8 cellular contexts compared by ENCODE assay signal in the genomic region with DNA sequence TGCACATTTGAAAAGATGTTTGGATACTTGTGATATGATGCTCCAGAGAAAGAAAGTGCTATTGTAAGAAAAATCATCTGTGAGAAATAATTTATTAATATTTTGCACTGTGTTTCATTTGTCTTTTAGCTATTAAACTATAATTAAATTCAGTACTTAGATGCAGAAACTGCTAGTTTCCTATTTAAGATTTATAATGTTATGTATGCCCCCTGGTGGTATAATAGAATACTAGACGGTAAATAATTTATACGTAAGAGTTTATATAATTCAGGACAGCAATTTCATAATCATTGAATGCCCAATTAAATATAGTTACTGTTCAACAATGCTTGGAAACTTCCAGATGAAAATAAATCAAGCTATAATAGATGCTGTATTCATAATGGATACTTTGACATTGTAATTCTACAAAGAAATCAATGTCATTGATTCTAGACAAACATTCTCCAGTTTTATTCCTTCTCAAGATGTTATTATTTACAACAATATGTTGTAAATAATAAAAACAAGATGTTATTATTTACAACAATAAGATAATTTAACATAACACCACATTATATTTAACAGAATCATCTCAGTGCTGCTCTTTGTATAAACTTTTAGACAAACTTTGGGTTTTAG.
DNase-seq lines count a peak whose midpoint lies in the region; ATAC-seq, FAIRE-seq and TF ChIP-seq lines count a peak whose summit lies in the region.

No MANE protein-coding gene starts in this region.

- H3K27ac Mint-ChIP-seq in WTC11: no peak overlapping the region

- H3K36me3 Mint-ChIP-seq in WTC11: no peaks in the 10 kb centered on the region

- peaks cover 4% of the 10 kb centered on the region; the same call in 1 of the 2 replicates for H3K9me3 Mint-ChIP-seq in WTC11

- peak; percentile 96 for FAIRE-seq in islet of Langerhans (lab: Jason Lieb, UNC)

- DNase-seq in G401 (ENCODE audit: low spot score) (peak; percentile 20), MV-4-11 (lab: John Stamatoyannopoulos, UW) (peak; percentile 33), WTC11 (ENCODE audit: low spot score) (no peak)

- ATAC-seq in WTC11: no peak
- no peak for ATAC-seq in HG03571 (IDR thresholded peaks at IDR 0.05; ENCODE audit: unreplicated experiment)
- ATAC-seq in HG03354 (IDR thresholded peaks at IDR 0.05; ENCODE audit: poor library complexity, severe bottlenecking, unreplicated experiment): no peak
- ATAC-seq in activated CD4-positive, CD25-positive, alpha-beta regulatory T cell treated with anti-CD3 and anti-CD28 coated beads, Interleukin-2, amount 50 U/mL, for 24 hours: no peak
- no peak for ATAC-seq in esophagus mucosa

- CTCF ChIA-PET in WTC11 (lab: Charles Lee): interaction anchor here (0.6 to 1.2 kb wide), 5 partner anchors 14 to 292 kb away, joined by 3 to 6 read pairs (median 3); no protein-coding TSS in a partner anchor

- POLR2A ChIA-PET in WTC11 (lab: Charles Lee): no interaction called here

- in situ Hi-C loops in G401 (cut with HindIII; ENCODE audit: low sequenced_read_pairs): no loop called here

- TF ChIP-seq CTCF in WTC11 (IDR thresholded peaks at IDR 0.05): 0 out of 2 replicates have a peak, but pooled peaks have one; percentile 14

- no peak overlapping the region for H3K4me3 Mint-ChIP-seq in WTC11

- H3K4me1 Mint-ChIP-seq in WTC11: no peaks in the 10 kb centered on the region

- no peaks in the 10 kb centered on the region for H3K27me3 Mint-ChIP-seq in WTC11 (ENCODE audit: low read depth)

TF ChIP-seq in WTC11, 78 proteins besides CTCF, POLR2A, EP300 and RAD21:
- TF ChIP-seq FOXK1 (CRISPR knock-in tag; IDR thresholded peaks at IDR 0.05) (no peak), FOXJ3 (CRISPR knock-in tag; IDR thresholded peaks at IDR 0.05; ENCODE audit: borderline replicate concordance) (no peak), SMAD3 (CRISPR knock-in tag; IDR thresholded peaks at IDR 0.05; ENCODE audit: borderline replicate concordance) (no peak), SP1 (CRISPR knock-in tag; conservative IDR thresholded peaks at IDR 0.05) (no peak), CREM (CRISPR knock-in tag; IDR thresholded peaks at IDR 0.05) (no peak), ZNF263 (CRISPR knock-in tag; IDR thresholded peaks at IDR 0.05; ENCODE audit: low read depth) (no peak), NFYB (CRISPR knock-in tag; conservative IDR thresholded peaks at IDR 0.05; ENCODE audit: low read depth) (no peak), JUN (CRISPR knock-in tag; IDR thresholded peaks at IDR 0.05) (no peak), ATF2 (CRISPR knock-in tag; IDR thresholded peaks at IDR 0.05; ENCODE audit: borderline replicate concordance, low read depth) (no peak), CREB1 (CRISPR knock-in tag; IDR thresholded peaks at IDR 0.05) (no peak), EMX1 (CRISPR knock-in tag; IDR thresholded peaks at IDR 0.05) (no peak), NFE2L1 (CRISPR knock-in tag; IDR thresholded peaks at IDR 0.05) (no peak), ZSCAN18 (CRISPR knock-in tag; IDR thresholded peaks at IDR 0.05) (no peak), MYBL2 (CRISPR knock-in tag; IDR thresholded peaks at IDR 0.05) (no peak), ZNF232 (CRISPR knock-in tag; IDR thresholded peaks at IDR 0.05) (no peak)
- TF ChIP-seq, protein P1, sequence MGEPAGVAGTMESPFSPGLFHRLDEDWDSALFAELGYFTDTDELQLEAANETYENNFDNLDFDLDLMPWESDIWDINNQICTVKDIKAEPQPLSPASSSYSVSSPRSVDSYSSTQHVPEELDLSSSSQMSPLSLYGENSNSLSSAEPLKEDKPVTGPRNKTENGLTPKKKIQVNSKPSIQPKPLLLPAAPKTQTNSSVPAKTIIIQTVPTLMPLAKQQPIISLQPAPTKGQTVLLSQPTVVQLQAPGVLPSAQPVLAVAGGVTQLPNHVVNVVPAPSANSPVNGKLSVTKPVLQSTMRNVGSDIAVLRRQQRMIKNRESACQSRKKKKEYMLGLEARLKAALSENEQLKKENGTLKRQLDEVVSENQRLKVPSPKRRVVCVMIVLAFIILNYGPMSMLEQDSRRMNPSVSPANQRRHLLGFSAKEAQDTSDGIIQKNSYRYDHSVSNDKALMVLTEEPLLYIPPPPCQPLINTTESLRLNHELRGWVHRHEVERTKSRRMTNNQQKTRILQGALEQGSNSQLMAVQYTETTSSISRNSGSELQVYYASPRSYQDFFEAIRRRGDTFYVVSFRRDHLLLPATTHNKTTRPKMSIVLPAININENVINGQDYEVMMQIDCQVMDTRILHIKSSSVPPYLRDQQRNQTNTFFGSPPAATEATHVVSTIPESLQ (CRISPR knock-in tag; IDR thresholded peaks at IDR 0.05): no peak
- TF ChIP-seq, protein P2, sequence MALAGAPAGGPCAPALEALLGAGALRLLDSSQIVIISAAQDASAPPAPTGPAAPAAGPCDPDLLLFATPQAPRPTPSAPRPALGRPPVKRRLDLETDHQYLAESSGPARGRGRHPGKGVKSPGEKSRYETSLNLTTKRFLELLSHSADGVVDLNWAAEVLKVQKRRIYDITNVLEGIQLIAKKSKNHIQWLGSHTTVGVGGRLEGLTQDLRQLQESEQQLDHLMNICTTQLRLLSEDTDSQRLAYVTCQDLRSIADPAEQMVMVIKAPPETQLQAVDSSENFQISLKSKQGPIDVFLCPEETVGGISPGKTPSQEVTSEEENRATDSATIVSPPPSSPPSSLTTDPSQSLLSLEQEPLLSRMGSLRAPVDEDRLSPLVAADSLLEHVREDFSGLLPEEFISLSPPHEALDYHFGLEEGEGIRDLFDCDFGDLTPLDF (CRISPR knock-in tag; IDR thresholded peaks at IDR 0.05): no peak
- TF ChIP-seq, protein P3, sequence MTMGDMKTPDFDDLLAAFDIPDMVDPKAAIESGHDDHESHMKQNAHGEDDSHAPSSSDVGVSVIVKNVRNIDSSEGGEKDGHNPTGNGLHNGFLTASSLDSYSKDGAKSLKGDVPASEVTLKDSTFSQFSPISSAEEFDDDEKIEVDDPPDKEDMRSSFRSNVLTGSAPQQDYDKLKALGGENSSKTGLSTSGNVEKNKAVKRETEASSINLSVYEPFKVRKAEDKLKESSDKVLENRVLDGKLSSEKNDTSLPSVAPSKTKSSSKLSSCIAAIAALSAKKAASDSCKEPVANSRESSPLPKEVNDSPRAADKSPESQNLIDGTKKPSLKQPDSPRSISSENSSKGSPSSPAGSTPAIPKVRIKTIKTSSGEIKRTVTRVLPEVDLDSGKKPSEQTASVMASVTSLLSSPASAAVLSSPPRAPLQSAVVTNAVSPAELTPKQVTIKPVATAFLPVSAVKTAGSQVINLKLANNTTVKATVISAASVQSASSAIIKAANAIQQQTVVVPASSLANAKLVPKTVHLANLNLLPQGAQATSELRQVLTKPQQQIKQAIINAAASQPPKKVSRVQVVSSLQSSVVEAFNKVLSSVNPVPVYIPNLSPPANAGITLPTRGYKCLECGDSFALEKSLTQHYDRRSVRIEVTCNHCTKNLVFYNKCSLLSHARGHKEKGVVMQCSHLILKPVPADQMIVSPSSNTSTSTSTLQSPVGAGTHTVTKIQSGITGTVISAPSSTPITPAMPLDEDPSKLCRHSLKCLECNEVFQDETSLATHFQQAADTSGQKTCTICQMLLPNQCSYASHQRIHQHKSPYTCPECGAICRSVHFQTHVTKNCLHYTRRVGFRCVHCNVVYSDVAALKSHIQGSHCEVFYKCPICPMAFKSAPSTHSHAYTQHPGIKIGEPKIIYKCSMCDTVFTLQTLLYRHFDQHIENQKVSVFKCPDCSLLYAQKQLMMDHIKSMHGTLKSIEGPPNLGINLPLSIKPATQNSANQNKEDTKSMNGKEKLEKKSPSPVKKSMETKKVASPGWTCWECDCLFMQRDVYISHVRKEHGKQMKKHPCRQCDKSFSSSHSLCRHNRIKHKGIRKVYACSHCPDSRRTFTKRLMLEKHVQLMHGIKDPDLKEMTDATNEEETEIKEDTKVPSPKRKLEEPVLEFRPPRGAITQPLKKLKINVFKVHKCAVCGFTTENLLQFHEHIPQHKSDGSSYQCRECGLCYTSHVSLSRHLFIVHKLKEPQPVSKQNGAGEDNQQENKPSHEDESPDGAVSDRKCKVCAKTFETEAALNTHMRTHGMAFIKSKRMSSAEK (CRISPR knock-in tag; IDR thresholded peaks at IDR 0.05; ENCODE audit: borderline replicate concordance): no peak
